Comparison of ENCODE assay signal across 15 cellular contexts in the genomic region with DNA sequence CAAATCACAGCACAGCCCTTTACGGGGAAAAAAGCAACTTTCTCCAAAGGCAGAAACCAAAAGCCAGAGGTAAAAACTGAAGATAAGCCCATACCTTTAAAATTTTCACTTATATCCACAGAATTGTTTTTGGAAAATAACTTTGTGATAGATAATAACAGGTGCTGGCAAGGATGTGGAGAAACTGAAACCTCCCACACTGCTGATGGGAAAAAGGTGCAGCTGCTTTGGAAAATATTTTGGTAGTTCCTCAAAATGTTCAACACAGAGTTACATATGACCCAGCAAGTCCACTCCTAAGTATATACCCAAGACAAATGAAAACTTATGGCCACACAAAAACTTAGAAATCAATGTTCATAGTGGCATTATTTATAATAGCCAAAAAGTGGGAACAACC. TPM values are rescaled to one million over a fixed set of nuclear protein-coding genes. Genes with fewer than 3 reads are reported as not detected.
DNase-seq lines count a peak whose midpoint lies in the region; TF ChIP-seq lines count a peak whose summit lies in the region.
"Had no signal": no experiment of that assay in that cellular context is flagged by ENCODE, and none has a peak within 500 bp of the region (broad histone marks: within the 10 kb centered on the region; RNA-seq: fewer than 3 reads in every experiment).

No MANE protein-coding gene starts in this region.

- TF ChIP-seq CTCF in neural crest cell (conservative IDR thresholded peaks at IDR 0.05), result no peak

- no peaks in the 10 kb centered on the region for H3K27me3 Mint-ChIP-seq in neural crest cell (ENCODE audit: low read depth)

- H3K27ac Mint-ChIP-seq in neural crest cell (ENCODE audit: unreplicated experiment), result peak overlapping the region; percentile 32
- H3K27ac Mint-ChIP-seq: CD8-positive, alpha-beta T cell had no signal

- DNase-seq in GF-D8 (lab: John Stamatoyannopoulos, UW), result peak; percentile 39
- peak; percentile 63 for DNase-seq in LHCN-M2 (ENCODE audit: low read depth)
- no peak for DNase-seq in neural crest cell (ENCODE audit: low read depth, low spot score)
- no peak for DNase-seq in activated CD4-positive, alpha-beta T cell treated with anti-CD3 and anti-CD28 coated beads, Interleukin-2, amount 50 U/mL, for 1 hour
- no peak for DNase-seq in activated CD4-positive, alpha-beta T cell treated with anti-CD3 and anti-CD28 coated beads for 1 hour
- no peak for DNase-seq in NCI-H2171 treated with DMSO at 0.1 percent for 48 hours (lab: John Stamatoyannopoulos, UW)
- DNase-seq: ACHN; Calu3; CD8-positive, alpha-beta T cell; DMS79 treated with DMSO at 0.1 percent for 48 hours; GOT3; H7; IMR-90 had no signal

- peaks cover 7% of the 10 kb centered on the region for H3K36me3 Mint-ChIP-seq in neural crest cell (ENCODE audit: low read depth)

- H3K9me3 Mint-ChIP-seq in neural crest cell, result no peaks in the 10 kb centered on the region
- H3K9me3 Mint-ChIP-seq: CD14-positive monocyte; CD8-positive, alpha-beta T cell had no signal

- H3K4me1 Mint-ChIP-seq in neural crest cell, result no peaks in the 10 kb centered on the region

- H3K4me3 Mint-ChIP-seq in neural crest cell, result no peak overlapping the region
- H3K4me3 Mint-ChIP-seq: CD14-positive monocyte; CD8-positive, alpha-beta T cell had no signal

RNA-seq across cellular contexts. Expression of gene EFTUD2, which starts 12.2 kb away (rescaled TPM):
- total RNA-seq in LHCN-M2 (2014; rRNA removed) (106 and 107 TPM in 2 replicates), neural crest cell (192 and 196 TPM in 2 replicates)
- 112 TPM for polyA plus RNA-seq in LHCN-M2 (2012)

RNA-seq across cellular contexts. Expression of gene GFAP, which starts 28.3 kb away (rescaled TPM):
- 0.29 TPM in 1 of 2 replicates, not detected in the other for total RNA-seq in LHCN-M2 (2014; rRNA removed)
- polyA plus RNA-seq in LHCN-M2 (2012), result 0.04 TPM
- not detected in 2 replicates for total RNA-seq in neural crest cell
- total RNA-seq: Calu3; CD8-positive, alpha-beta T cell; GM12878 had no signal

RNA-seq across cellular contexts. Expression of gene HIGD1B, which starts 39.3 kb away (rescaled TPM):
- not detected in 2 replicates for total RNA-seq in LHCN-M2 (2014; rRNA removed)
- polyA plus RNA-seq in LHCN-M2 (2012), result not detected
- total RNA-seq in neural crest cell, result not detected in 2 replicates
- total RNA-seq: Calu3; CD8-positive, alpha-beta T cell; GM12878; H7; IMR-90 had no signal
- polyA plus RNA-seq: CD14-positive monocyte, IMR-90 had no signal

RNA-seq across cellular contexts. Expression of gene GJC1, which starts 56.9 kb away (rescaled TPM):
- 23.7 and 24.6 TPM in 2 replicates for total RNA-seq in LHCN-M2 (2014; rRNA removed)
- 18.9 TPM for polyA plus RNA-seq in LHCN-M2 (2012)
- total RNA-seq in neural crest cell, result 143 and 145 TPM in 2 replicates
- total RNA-seq: CD8-positive, alpha-beta T cell had no signal
- polyA plus RNA-seq: CD14-positive monocyte had no signal

Comparison
In these comparisons a context has a peak if more than half of its experiments do, and no peak if none do; other contexts are left out.
1. DNase-seq: peak in GF-D8 (single experiment) and LHCN-M2 (single experiment); none in neural crest cell (single experiment), activated CD4-positive, alpha-beta T cell treated with anti-CD3 and anti-CD28 coated beads, Interleukin-2, amount 50 U/mL, for 1 hour (single experiment), activated CD4-positive, alpha-beta T cell treated with anti-CD3 and anti-CD28 coated beads for 1 hour (single experiment) and NCI-H2171 treated with DMSO at 0.1 percent for 48 hours (single experiment).